ENCODE assay signal across 8 cellular contexts in the genomic region with DNA sequence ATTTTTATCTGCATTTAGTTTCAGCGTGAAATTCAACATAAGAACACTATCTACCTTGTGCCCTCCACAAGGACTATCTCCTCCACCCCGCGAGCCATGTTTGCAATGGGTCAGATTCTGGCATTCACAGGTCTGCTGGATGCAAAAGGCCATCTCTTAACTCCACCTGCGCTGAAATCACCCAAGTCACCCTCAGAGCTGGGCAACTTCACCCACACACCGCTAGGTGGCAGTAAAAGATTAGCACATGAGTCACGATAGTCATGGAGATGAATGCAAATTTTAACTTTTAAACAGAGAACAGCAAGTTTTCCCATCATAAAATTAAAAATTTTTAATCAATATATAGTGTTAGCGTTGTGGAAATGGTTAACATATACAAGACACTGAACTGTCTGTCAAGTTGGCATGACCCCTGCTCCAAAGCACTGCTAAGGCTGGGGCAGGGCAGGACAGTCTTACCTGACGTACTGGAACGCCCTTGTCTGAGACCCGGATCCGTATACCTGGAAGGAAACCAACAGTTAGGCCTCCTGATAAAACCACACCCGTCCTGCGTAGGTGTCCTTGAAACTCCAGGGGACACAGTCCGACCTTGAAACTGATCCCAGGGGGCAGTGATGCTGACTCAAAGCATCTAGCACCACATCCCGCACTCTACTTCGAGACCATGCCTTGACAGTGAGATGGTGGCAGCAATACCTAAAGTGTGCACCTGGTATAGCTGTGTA.
A peak's percentile ranks its signal among the peaks of the same experiment; 100 is the strongest.
DNase-seq lines count a peak whose midpoint lies in the region; ATAC-seq and TF ChIP-seq lines count a peak whose summit lies in the region.

No MANE protein-coding gene starts in this region.

- H3K27ac ChIP-seq in Panc1 (ENCODE audit: low read length) (no peak overlapping the region), neutrophil (no peak overlapping the region)

- H3K9me3 ChIP-seq in Caco-2 (no peaks in the 10 kb centered on the region), Panc1 (ENCODE audit: control insufficient read depth, insufficient read depth, low read depth, low read length) (no peaks in the 10 kb centered on the region), neutrophil (no peaks in the 10 kb centered on the region)

- POLR2A ChIA-PET in Caco-2 (lab: Charles Lee) (no interaction called here), Panc1 (lab: Charles Lee) (no interaction called here)

- H3K9me3 Mint-ChIP-seq in Caco-2 (ENCODE audit: unreplicated experiment): no peaks in the 10 kb centered on the region

- peak; percentile 66 to 77 for DNase-seq in Caco-2
- peak; percentile 74 for DNase-seq in HuH-7.5 (ENCODE audit: low spot score)
- peak; percentile 46 for DNase-seq in Panc1 (ENCODE audit: low read depth, low spot score)
- DNase-seq in activated T-helper 1 cell treated with Interleukin-2 at 50 U/mL for 16 hours (ENCODE audit: low read depth): peak; percentile 42
- DNase-seq in fibroblast of the aortic adventitia (ENCODE audit: low read depth): peak; percentile 74

- H3K4me1 Mint-ChIP-seq in Caco-2 (ENCODE audit: low read depth, unreplicated experiment): no peaks in the 10 kb centered on the region

- no peak overlapping the region for H3K4me3 Mint-ChIP-seq in Caco-2 (ENCODE audit: unreplicated experiment)

- no peaks in the 10 kb centered on the region for H3K27me3 ChIP-seq in Caco-2 (replicated peaks; ENCODE audit: control insufficient read depth, insufficient read depth, low read length)
- no peaks in the 10 kb centered on the region for H3K27me3 ChIP-seq in Panc1 (ENCODE audit: control insufficient read depth, insufficient read depth, low read length)
- no peaks in the 10 kb centered on the region for H3K27me3 ChIP-seq in neutrophil

- ATAC-seq in GM19452 (IDR thresholded peaks at IDR 0.05; ENCODE audit: unreplicated experiment): peak; percentile 45
- ATAC-seq in Panc1: peak; percentile 84
- no peak for ATAC-seq in HG02840 (IDR thresholded peaks at IDR 0.05; ENCODE audit: low FRiP score, unreplicated experiment)

- in situ Hi-C loops in Panc1 (cut with HindIII; ENCODE audit: low pct_unique_long_range_greater_than_20kb, low sequenced_read_pairs): no loop called here

- no TSS peak for BruUV-seq in Caco-2 (replicated peaks; lab: Mats Ljungman, UMichigan)
- no TSS peak for BruUV-seq in Panc1 (replicated peaks; lab: Mats Ljungman, UMichigan)

- H3K4me1 ChIP-seq in Caco-2: no peaks in the 10 kb centered on the region
- H3K4me1 ChIP-seq in Panc1 (ENCODE audit: control insufficient read depth, insufficient read depth, low read length): no peaks in the 10 kb centered on the region
- H3K4me1 ChIP-seq in neutrophil (ENCODE audit: control insufficient read depth in 1 of 2, insufficient read depth in 1 of 2, low read depth in 1 of 2, low read length in 1 of 2): no peaks in the 10 kb centered on the region

- H3K4me3 ChIP-seq in Caco-2 (ENCODE audit: low read depth, low read length) (no peak overlapping the region), Panc1 (ENCODE audit: low read depth in 2 of 2, low read length in 2 of 2) (no peak overlapping the region), fibroblast of the aortic adventitia (ENCODE audit: low read depth, low read length) (no peak overlapping the region), neutrophil (ENCODE audit: low read depth in 1 of 2, low read length in 1 of 2) (no peak overlapping the region)

- intact Hi-C loops in Caco-2 (cut with micrococcal nuclease; ENCODE audit: unreplicated experiment) (loop anchor here (1.0 to 2.0 kb wide), 4 partner anchors 58 to 478 kb away; no protein-coding TSS in a partner anchor), Panc1 (cut with micrococcal nuclease; ENCODE audit: unreplicated experiment) (loop anchor here (2.0 to 5.0 kb wide), 2 partner anchors 438 to 478 kb away; no protein-coding TSS in a partner anchor)

- H3K27ac Mint-ChIP-seq in Caco-2 (ENCODE audit: unreplicated experiment): no peak overlapping the region

- no peaks in the 10 kb centered on the region for H3K27me3 Mint-ChIP-seq in Caco-2 (ENCODE audit: insufficient read depth, unreplicated experiment)

- H3K36me3 ChIP-seq in Caco-2 (ENCODE audit: control insufficient read depth, insufficient read depth, low read length): no peaks in the 10 kb centered on the region; the same call in 1 of the 2 replicates
- H3K36me3 ChIP-seq in Panc1 (ENCODE audit: control insufficient read depth, insufficient read depth, low read length): no peaks in the 10 kb centered on the region
- peaks cover 66% of the 10 kb centered on the region for H3K36me3 ChIP-seq in neutrophil

- TF ChIP-seq CTCF in Caco-2 (IDR thresholded peaks at IDR 0.05; ENCODE audit: insufficient read depth in 1 of 2, low read depth in 1 of 2, low read length in 1 of 2, severe bottlenecking in 1 of 2, unreplicated experiment in 1 of 2) (peak; percentile 94 to 95), Panc1 (IDR thresholded peaks at IDR 0.05) (peak; percentile 95), fibroblast of the aortic adventitia (IDR thresholded peaks at IDR 0.05; ENCODE audit: insufficient read depth, low read length) (peak; percentile 96), neutrophil (IDR thresholded peaks at IDR 0.05) (peak; percentile 94)

- CTCF ChIA-PET in Caco-2 (lab: Charles Lee): interaction anchor here (0.7 to 1.0 kb wide), 5 partner anchors 20 to 478 kb away, joined by 3 to 4 read pairs (median 3); no protein-coding TSS in a partner anchor
- CTCF ChIA-PET in Panc1 (lab: Charles Lee): interaction anchor here (0.9 kb wide), 1 partner anchor 17 kb away, joined by 5 read pairs; no protein-coding TSS in a partner anchor

- peaks cover 28% of the 10 kb centered on the region for H3K36me3 Mint-ChIP-seq in Caco-2 (ENCODE audit: insufficient read depth, unreplicated experiment)
